Comparison of ENCODE assay signal across 16 cellular contexts in genomic region chr1:245332513-245332912, GRCh38.
DNase-seq lines count a peak whose midpoint lies in the region; FAIRE-seq lines count a peak whose summit lies in the region.
"Had no signal": no experiment of that assay in that cellular context is flagged by ENCODE, and none has a peak within 500 bp of the region (broad histone marks: within the 10 kb centered on the region; RNA-seq: fewer than 3 reads in every experiment).

No MANE protein-coding gene starts in this region.

- H3K36me3 Mint-ChIP-seq in activated naive CD8-positive, alpha-beta T cell, result no peaks in the 10 kb centered on the region

- H3K27ac Mint-ChIP-seq in activated naive CD8-positive, alpha-beta T cell, result peak overlapping the region; percentile 55

- H3K27ac ChIP-seq in KOPT-K1 (ENCODE audit: low read depth, low read length, poor library complexity, severe bottlenecking), result peak overlapping the region; percentile 36
- H3K27ac ChIP-seq: C4-2B, foreskin keratinocyte, thoracic aorta had no signal

- H3K4me3 Mint-ChIP-seq in activated naive CD8-positive, alpha-beta T cell, result no peak overlapping the region

- no peak for FAIRE-seq in GM19239 (lab: Jason Lieb, UNC)

- no peaks in the 10 kb centered on the region for H3K9me3 Mint-ChIP-seq in activated naive CD8-positive, alpha-beta T cell (ENCODE audit: low read depth)

- H3K4me1 Mint-ChIP-seq in activated naive CD8-positive, alpha-beta T cell (ENCODE audit: low read depth), result peaks cover 10% of the 10 kb centered on the region

- H3K27me3 Mint-ChIP-seq in activated naive CD8-positive, alpha-beta T cell, result peaks cover 5% of the 10 kb centered on the region

- peak; percentile 26 for DNase-seq in Daoy (ENCODE audit: low read depth)
- peak; percentile 7 for DNase-seq in stimulated activated CD4-positive, alpha-beta T cell treated with anti-CD3 and anti-CD28 coated beads, Interleukin-4, amount 100 ng/mL, for 24 hours
- DNase-seq in SIG-M5 (lab: John Stamatoyannopoulos, UW), result no peak
- DNase-seq in NAMALWA (ENCODE audit: low spot score), result no peak
- no peak for DNase-seq in GM19239 (ENCODE audit: insufficient read length, low spot score)
- DNase-seq: activated CD4-positive, CD25-positive, alpha-beta regulatory T cell treated with anti-CD3 and anti-CD28 coated beads, Interleukin-2, amount 50 U/mL, for 72 hours; cerebellar nuclear complex; DMS79; foreskin keratinocyte; NCI-H2107; retina; T-helper 1 cell had no signal

- H3K9me3 ChIP-seq in KOPT-K1 (ENCODE audit: insufficient read depth, low read length, poor library complexity, severe bottlenecking), result no peaks in the 10 kb centered on the region
- H3K9me3 ChIP-seq: thoracic aorta had no signal

- H3K36me3 ChIP-seq in KOPT-K1 (ENCODE audit: insufficient read depth, low read length), result no peaks in the 10 kb centered on the region
- H3K36me3 ChIP-seq: thoracic aorta had no signal

Comparison
In these comparisons a context has a peak if more than half of its experiments do, and no peak if none do; other contexts are left out.
1. DNase-seq: peak in Daoy (single experiment) and stimulated activated CD4-positive, alpha-beta T cell treated with anti-CD3 and anti-CD28 coated beads, Interleukin-4, amount 100 ng/mL, for 24 hours (single experiment); none in SIG-M5 (single experiment), NAMALWA (single experiment) and GM19239 (single experiment).